1 cellular context compared by ENCODE assay signal in the genomic region with DNA sequence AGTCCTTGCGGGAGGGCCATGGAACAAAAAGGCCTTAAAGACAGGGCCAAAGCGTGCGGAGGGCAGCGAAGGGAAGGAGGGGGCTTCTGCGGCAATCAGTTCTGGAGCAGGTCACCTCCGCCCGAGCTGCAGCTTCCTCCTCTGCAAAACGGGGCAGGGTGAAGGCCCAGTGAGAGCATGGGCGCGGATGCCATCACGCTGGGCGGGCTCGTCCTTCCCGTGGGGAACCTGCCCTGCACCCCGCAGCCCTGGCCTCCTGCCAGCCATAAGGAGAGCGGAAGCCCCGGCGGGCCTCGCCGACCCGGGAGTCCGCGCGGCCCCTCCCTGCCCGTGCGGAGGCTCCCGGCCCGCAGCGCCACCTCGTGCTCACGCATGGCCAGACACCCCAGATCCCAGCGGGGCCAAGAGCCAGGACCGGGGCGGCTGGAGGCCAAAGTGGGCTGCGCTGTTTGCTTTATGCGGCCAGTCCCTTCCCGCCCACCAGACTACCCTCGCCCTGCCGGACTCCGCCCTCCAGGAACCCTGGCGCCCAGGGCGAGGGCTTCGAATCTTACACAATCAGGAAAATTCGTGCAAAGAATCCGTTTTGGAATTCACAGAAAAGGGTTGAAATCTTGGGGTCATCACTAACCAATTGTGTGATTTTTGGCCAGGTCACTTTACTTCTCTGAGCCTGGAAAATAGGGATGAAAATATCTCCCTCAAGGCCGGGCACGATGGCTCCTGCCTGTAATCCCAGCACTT.
TF ChIP-seq lines count a peak whose summit lies in the region.

No MANE protein-coding gene starts in this region.

TF ChIP-seq in HepG2, 621 proteins besides CTCF, POLR2A, EP300 and RAD21 (continued from another document):
- TF ChIP-seq MLLT10 (CRISPR knock-in tag; IDR thresholded peaks at IDR 0.05), result no peak
- no peak for TF ChIP-seq ZFP36L1 (CRISPR knock-in tag; IDR thresholded peaks at IDR 0.05)
- TF ChIP-seq NR1H2 (CRISPR knock-in tag; IDR thresholded peaks at IDR 0.05; ENCODE audit: borderline replicate concordance, low read depth), result no peak
- TF ChIP-seq, protein P1, sequence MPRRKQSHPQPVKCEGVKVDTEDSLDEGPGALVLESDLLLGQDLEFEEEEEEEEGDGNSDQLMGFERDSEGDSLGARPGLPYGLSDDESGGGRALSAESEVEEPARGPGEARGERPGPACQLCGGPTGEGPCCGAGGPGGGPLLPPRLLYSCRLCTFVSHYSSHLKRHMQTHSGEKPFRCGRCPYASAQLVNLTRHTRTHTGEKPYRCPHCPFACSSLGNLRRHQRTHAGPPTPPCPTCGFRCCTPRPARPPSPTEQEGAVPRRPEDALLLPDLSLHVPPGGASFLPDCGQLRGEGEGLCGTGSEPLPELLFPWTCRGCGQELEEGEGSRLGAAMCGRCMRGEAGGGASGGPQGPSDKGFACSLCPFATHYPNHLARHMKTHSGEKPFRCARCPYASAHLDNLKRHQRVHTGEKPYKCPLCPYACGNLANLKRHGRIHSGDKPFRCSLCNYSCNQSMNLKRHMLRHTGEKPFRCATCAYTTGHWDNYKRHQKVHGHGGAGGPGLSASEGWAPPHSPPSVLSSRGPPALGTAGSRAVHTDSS (CRISPR knock-in tag; conservative IDR thresholded peaks at IDR 0.05), result no peak
- TF ChIP-seq DMTF1 (CRISPR knock-in tag; IDR thresholded peaks at IDR 0.05), result no peak
- no peak for TF ChIP-seq ZNF75D (CRISPR knock-in tag; IDR thresholded peaks at IDR 0.05; ENCODE audit: borderline replicate concordance)
- TF ChIP-seq HES4 (CRISPR knock-in tag; IDR thresholded peaks at IDR 0.05; ENCODE audit: borderline replicate concordance), result 0 out of 2 replicates have a peak, but pooled peaks have one; percentile 4
- TF ChIP-seq KAT7 (CRISPR knock-in tag; IDR thresholded peaks at IDR 0.05; ENCODE audit: borderline replicate concordance), result peak; percentile 72; the same call in 1 of the 2 replicates
- no peak for TF ChIP-seq ZNF143 (CRISPR knock-in tag; IDR thresholded peaks at IDR 0.05)
- TF ChIP-seq, protein P2, sequence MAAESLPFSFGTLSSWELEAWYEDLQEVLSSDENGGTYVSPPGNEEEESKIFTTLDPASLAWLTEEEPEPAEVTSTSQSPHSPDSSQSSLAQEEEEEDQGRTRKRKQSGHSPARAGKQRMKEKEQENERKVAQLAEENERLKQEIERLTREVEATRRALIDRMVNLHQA (CRISPR knock-in tag; IDR thresholded peaks at IDR 0.05), result no peak
- peak; percentile 69; the same call in 1 of the 2 replicates for TF ChIP-seq ZNF331 (CRISPR knock-in tag; IDR thresholded peaks at IDR 0.05)
- peak in 1 of 2 experiments; percentile 68; a peak in 1 of 4 replicates for TF ChIP-seq KLF16 (CRISPR knock-in tag; IDR thresholded peaks at IDR 0.05)
- no peak for TF ChIP-seq GZF1 (CRISPR knock-in tag; IDR thresholded peaks at IDR 0.05)
- no peak; the same call in 1 of the 2 replicates for TF ChIP-seq SP4 (CRISPR knock-in tag; IDR thresholded peaks at IDR 0.05)
- TF ChIP-seq, protein P3, sequence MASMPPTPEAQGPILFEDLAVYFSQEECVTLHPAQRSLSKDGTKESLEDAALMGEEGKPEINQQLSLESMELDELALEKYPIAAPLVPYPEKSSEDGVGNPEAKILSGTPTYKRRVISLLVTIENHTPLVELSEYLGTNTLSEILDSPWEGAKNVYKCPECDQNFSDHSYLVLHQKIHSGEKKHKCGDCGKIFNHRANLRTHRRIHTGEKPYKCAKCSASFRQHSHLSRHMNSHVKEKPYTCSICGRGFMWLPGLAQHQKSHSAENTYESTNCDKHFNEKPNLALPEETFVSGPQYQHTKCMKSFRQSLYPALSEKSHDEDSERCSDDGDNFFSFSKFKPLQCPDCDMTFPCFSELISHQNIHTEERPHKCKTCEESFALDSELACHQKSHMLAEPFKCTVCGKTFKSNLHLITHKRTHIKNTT (CRISPR knock-in tag; IDR thresholded peaks at IDR 0.05), result no peak
- TF ChIP-seq, protein P4, sequence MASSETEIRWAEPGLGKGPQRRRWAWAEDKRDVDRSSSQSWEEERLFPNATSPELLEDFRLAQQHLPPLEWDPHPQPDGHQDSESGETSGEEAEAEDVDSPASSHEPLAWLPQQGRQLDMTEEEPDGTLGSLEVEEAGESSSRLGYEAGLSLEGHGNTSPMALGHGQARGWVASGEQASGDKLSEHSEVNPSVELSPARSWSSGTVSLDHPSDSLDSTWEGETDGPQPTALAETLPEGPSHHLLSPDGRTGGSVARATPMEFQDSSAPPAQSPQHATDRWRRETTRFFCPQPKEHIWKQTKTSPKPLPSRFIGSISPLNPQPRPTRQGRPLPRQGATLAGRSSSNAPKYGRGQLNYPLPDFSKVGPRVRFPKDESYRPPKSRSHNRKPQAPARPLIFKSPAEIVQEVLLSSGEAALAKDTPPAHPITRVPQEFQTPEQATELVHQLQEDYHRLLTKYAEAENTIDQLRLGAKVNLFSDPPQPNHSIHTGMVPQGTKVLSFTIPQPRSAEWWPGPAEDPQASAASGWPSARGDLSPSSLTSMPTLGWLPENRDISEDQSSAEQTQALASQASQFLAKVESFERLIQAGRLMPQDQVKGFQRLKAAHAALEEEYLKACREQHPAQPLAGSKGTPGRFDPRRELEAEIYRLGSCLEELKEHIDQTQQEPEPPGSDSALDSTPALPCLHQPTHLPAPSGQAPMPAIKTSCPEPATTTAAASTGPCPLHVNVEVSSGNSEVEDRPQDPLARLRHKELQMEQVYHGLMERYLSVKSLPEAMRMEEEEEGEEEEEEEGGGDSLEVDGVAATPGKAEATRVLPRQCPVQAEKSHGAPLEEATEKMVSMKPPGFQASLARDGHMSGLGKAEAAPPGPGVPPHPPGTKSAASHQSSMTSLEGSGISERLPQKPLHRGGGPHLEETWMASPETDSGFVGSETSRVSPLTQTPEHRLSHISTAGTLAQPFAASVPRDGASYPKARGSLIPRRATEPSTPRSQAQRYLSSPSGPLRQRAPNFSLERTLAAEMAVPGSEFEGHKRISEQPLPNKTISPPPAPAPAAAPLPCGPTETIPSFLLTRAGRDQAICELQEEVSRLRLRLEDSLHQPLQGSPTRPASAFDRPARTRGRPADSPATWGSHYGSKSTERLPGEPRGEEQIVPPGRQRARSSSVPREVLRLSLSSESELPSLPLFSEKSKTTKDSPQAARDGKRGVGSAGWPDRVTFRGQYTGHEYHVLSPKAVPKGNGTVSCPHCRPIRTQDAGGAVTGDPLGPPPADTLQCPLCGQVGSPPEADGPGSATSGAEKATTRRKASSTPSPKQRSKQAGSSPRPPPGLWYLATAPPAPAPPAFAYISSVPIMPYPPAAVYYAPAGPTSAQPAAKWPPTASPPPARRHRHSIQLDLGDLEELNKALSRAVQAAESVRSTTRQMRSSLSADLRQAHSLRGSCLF (CRISPR knock-in tag; IDR thresholded peaks at IDR 0.05; ENCODE audit: borderline replicate concordance), result no peak
- TF ChIP-seq, protein P5, sequence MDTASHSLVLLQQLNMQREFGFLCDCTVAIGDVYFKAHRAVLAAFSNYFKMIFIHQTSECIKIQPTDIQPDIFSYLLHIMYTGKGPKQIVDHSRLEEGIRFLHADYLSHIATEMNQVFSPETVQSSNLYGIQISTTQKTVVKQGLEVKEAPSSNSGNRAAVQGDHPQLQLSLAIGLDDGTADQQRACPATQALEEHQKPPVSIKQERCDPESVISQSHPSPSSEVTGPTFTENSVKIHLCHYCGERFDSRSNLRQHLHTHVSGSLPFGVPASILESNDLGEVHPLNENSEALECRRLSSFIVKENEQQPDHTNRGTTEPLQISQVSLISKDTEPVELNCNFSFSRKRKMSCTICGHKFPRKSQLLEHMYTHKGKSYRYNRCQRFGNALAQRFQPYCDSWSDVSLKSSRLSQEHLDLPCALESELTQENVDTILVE (CRISPR knock-in tag; IDR thresholded peaks at IDR 0.05), result no peak
- TF ChIP-seq ZNF253 (CRISPR knock-in tag; IDR thresholded peaks at IDR 0.05; ENCODE audit: borderline replicate concordance), result no peak
- TF ChIP-seq BCL6 (CRISPR knock-in tag; IDR thresholded peaks at IDR 0.05), result peak; percentile 72
- no peak for TF ChIP-seq ZNF775 (CRISPR knock-in tag; IDR thresholded peaks at IDR 0.05; ENCODE audit: borderline replicate concordance)
- TF ChIP-seq IRX3 (CRISPR knock-in tag; IDR thresholded peaks at IDR 0.05; ENCODE audit: borderline replicate concordance, low read depth), result no peak; the same call in 1 of the 2 replicates
- peak; percentile 79; the same call in 1 of the 2 replicates for TF ChIP-seq NFKB2 (CRISPR knock-in tag; IDR thresholded peaks at IDR 0.05; ENCODE audit: borderline replicate concordance)
- peak; percentile 78 for TF ChIP-seq RXRB (CRISPR knock-in tag; IDR thresholded peaks at IDR 0.05; ENCODE audit: borderline replicate concordance)
- TF ChIP-seq KDM6A (CRISPR knock-in tag; IDR thresholded peaks at IDR 0.05; ENCODE audit: low read depth), result no peak
- TF ChIP-seq ESRRA (CRISPR knock-in tag; IDR thresholded peaks at IDR 0.05; ENCODE audit: low read depth), result peak; percentile 61; the same call in 1 of the 2 replicates
- no peak for TF ChIP-seq ZNF234 (CRISPR knock-in tag; conservative IDR thresholded peaks at IDR 0.05)
- TF ChIP-seq MAFF (IDR thresholded peaks at IDR 0.05; ENCODE audit: low read depth, low read length), result no peak
- no peak for TF ChIP-seq IRF1 (CRISPR knock-in tag; IDR thresholded peaks at IDR 0.05; ENCODE audit: low read depth)
- no peak; the same call in 1 of the 2 replicates for TF ChIP-seq ZNF552 (CRISPR knock-in tag; IDR thresholded peaks at IDR 0.05; ENCODE audit: borderline replicate concordance)
- TF ChIP-seq, protein P6, sequence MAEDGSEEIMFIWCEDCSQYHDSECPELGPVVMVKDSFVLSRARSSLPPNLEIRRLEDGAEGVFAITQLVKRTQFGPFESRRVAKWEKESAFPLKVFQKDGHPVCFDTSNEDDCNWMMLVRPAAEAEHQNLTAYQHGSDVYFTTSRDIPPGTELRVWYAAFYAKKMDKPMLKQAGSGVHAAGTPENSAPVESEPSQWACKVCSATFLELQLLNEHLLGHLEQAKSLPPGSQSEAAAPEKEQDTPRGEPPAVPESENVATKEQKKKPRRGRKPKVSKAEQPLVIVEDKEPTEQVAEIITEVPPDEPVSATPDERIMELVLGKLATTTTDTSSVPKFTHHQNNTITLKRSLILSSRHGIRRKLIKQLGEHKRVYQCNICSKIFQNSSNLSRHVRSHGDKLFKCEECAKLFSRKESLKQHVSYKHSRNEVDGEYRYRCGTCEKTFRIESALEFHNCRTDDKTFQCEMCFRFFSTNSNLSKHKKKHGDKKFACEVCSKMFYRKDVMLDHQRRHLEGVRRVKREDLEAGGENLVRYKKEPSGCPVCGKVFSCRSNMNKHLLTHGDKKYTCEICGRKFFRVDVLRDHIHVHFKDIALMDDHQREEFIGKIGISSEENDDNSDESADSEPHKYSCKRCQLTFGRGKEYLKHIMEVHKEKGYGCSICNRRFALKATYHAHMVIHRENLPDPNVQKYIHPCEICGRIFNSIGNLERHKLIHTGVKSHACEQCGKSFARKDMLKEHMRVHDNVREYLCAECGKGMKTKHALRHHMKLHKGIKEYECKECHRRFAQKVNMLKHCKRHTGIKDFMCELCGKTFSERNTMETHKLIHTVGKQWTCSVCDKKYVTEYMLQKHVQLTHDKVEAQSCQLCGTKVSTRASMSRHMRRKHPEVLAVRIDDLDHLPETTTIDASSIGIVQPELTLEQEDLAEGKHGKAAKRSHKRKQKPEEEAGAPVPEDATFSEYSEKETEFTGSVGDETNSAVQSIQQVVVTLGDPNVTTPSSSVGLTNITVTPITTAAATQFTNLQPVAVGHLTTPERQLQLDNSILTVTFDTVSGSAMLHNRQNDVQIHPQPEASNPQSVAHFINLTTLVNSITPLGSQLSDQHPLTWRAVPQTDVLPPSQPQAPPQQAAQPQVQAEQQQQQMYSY (CRISPR knock-in tag; IDR thresholded peaks at IDR 0.05), result 0 out of 2 replicates have a peak, but pooled peaks have one; percentile 42
- no peak for TF ChIP-seq NFE2L2 (IDR thresholded peaks at IDR 0.05; ENCODE audit: low read length)
- peak; percentile 66; the same call in 1 of the 2 replicates for TF ChIP-seq ZNF329 (CRISPR knock-in tag; IDR thresholded peaks at IDR 0.05; ENCODE audit: low read depth)
- peak; percentile 44; the same call in 1 of the 2 replicates for TF ChIP-seq ZNF362 (CRISPR knock-in tag; IDR thresholded peaks at IDR 0.05; ENCODE audit: borderline replicate concordance)
